ENCODE assay signal across 13 cellular contexts in genomic region chr2:41937921-41938708, GRCh38.
DNase-seq lines count a peak whose midpoint lies in the region; ATAC-seq and TF ChIP-seq lines count a peak whose summit lies in the region.
"Had no signal": no experiment of that assay in that cellular context is flagged by ENCODE, and none has a peak within 500 bp of the region (broad histone marks: within the 10 kb centered on the region; RNA-seq: fewer than 3 reads in every experiment).

No MANE protein-coding gene starts in this region.

- peaks cover 0 to 14% (median 0%) of the 10 kb centered on the region in 5 experiments for H3K9me3 Mint-ChIP-seq in brain
- H3K9me3 Mint-ChIP-seq: activated T-cell treated with anti-CD3 and anti-CD28 coated beads, Interleukin-2, amount 50 U/mL, for 4 hours had no signal

- peak overlapping the region; percentile 24; the same call in 1 of the 2 replicates for H3K4me3 ChIP-seq in HUES6 (ENCODE audit: low read depth, low read length)
- H3K4me3 ChIP-seq in iPS-18a (ENCODE audit: low read length) = no peak overlapping the region
- no peak overlapping the region for H3K4me3 ChIP-seq in subcutaneous abdominal adipose tissue (ENCODE audit: low read depth in 1 of 5, low read length in 5 of 5)
- H3K4me3 ChIP-seq: psoas muscle had no signal

- TF ChIP-seq CTCF in brain (conservative IDR thresholded peaks at IDR 0.05) = no peak

- no peaks in the 10 kb centered on the region for H3K36me3 Mint-ChIP-seq in brain

- peak overlapping the region; percentile 7 to 93 (median 86) for H3K27ac Mint-ChIP-seq in brain
- H3K27ac Mint-ChIP-seq: activated CD4-positive, alpha-beta T cell treated with anti-CD3 and anti-CD28 coated beads for 36 hours had no signal

- H3K4me1 Mint-ChIP-seq in brain = peaks cover 74% of the 10 kb centered on the region
- H3K4me1 Mint-ChIP-seq: activated CD4-positive, alpha-beta T cell treated with anti-CD3 and anti-CD28 coated beads for 36 hours had no signal

- no peak overlapping the region for H3K4me3 Mint-ChIP-seq in brain
- H3K4me3 Mint-ChIP-seq: activated CD4-positive, alpha-beta T cell treated with anti-CD3 and anti-CD28 coated beads for 36 hours; activated T-cell treated with anti-CD3 and anti-CD28 coated beads, Interleukin-2, amount 50 U/mL, for 4 hours had no signal

- peaks cover 69% of the 10 kb centered on the region for H3K4me1 ChIP-seq in HUES6 (ENCODE audit: control insufficient read depth, insufficient read depth, low read length)
- peaks cover 36% of the 10 kb centered on the region for H3K4me1 ChIP-seq in iPS-18a (ENCODE audit: control insufficient read depth, low read depth, low read length)
- H3K4me1 ChIP-seq in subcutaneous abdominal adipose tissue (ENCODE audit: control insufficient read depth in 5 of 5, insufficient read depth in 5 of 5, low read length in 5 of 5) = peaks cover 14 to 46% (median 43%) of the 10 kb centered on the region in 5 donors

- DNase-seq in substantia nigra (lab: John Stamatoyannopoulos, UW) (no peak), T1000 (lab: John Stamatoyannopoulos, UW) (no peak), NCI-H2171 (lab: John Stamatoyannopoulos, UW) (no peak)
- DNase-seq: activated CD4-positive, alpha-beta T cell treated with anti-CD3 and anti-CD28 coated beads for 36 hours; activated T-cell treated with anti-CD3 and anti-CD28 coated beads, Interleukin-2, amount 50 U/mL, for 4 hours; HCEC 1CT; psoas muscle; T-helper 1 cell had no signal

- H3K27ac ChIP-seq in HUES6 (ENCODE audit: low read depth, low read length) (peak overlapping the region; percentile 54), iPS-18a (ENCODE audit: low read length) (peak overlapping the region; percentile 12), subcutaneous abdominal adipose tissue (ENCODE audit: low read depth, low read length) (peak overlapping the region; percentile 75), substantia nigra (ENCODE audit: low read depth, low read length, poor library complexity, severe bottlenecking) (no peak overlapping the region)
- H3K27ac ChIP-seq: psoas muscle had no signal

- no peak for ATAC-seq in GM21529 (IDR thresholded peaks at IDR 0.05; ENCODE audit: unreplicated experiment)
- ATAC-seq: activated CD4-positive, alpha-beta T cell treated with anti-CD3 and anti-CD28 coated beads for 36 hours; activated T-cell treated with anti-CD3 and anti-CD28 coated beads, Interleukin-2, amount 50 U/mL, for 4 hours had no signal

- H3K27me3 ChIP-seq in HUES6 (ENCODE audit: control insufficient read depth, insufficient read depth, low read length) = no peaks in the 10 kb centered on the region; the same call in 1 of the 2 replicates
- H3K27me3 ChIP-seq in iPS-18a (ENCODE audit: control insufficient read depth, insufficient read depth, low read length) = peaks cover under 1% of the 10 kb centered on the region
- H3K27me3 ChIP-seq in subcutaneous abdominal adipose tissue (ENCODE audit: control insufficient read depth in 5 of 5, insufficient read depth in 4 of 5, low read length in 5 of 5) = no peaks in the 10 kb centered on the region

- no peaks in the 10 kb centered on the region for H3K36me3 ChIP-seq in HUES6 (ENCODE audit: control insufficient read depth, insufficient read depth, low read length)
- no peaks in the 10 kb centered on the region for H3K36me3 ChIP-seq in iPS-18a (ENCODE audit: control insufficient read depth, low read depth, low read length)
- H3K36me3 ChIP-seq in subcutaneous abdominal adipose tissue (ENCODE audit: control insufficient read depth in 5 of 5, insufficient read depth in 5 of 5, low read length in 5 of 5) = no peaks in the 10 kb centered on the region

- peak overlapping the region; percentile 51 for H3K9ac ChIP-seq in HUES6 (ENCODE audit: low read length)
- H3K9ac ChIP-seq in iPS-18a (ENCODE audit: low read length) = no peak overlapping the region
- H3K9ac ChIP-seq in subcutaneous abdominal adipose tissue (ENCODE audit: low read length in 5 of 5) = no peak overlapping the region

- H3K9me3 ChIP-seq in HUES6 (ENCODE audit: control insufficient read depth, insufficient read depth, low read depth, low read length) = no peaks in the 10 kb centered on the region
- H3K9me3 ChIP-seq in iPS-18a (ENCODE audit: control insufficient read depth, low read depth, low read length) = no peaks in the 10 kb centered on the region
- H3K9me3 ChIP-seq in subcutaneous abdominal adipose tissue (ENCODE audit: control insufficient read depth in 5 of 5, low read length in 5 of 5) = no peaks in the 10 kb centered on the region
- H3K9me3 ChIP-seq: psoas muscle had no signal

- H3K27me3 Mint-ChIP-seq in brain = peaks cover 3% of the 10 kb centered on the region
